1 cellular context compared by ENCODE assay signal in genomic region chr9:92686954-92687353, GRCh38.
TF ChIP-seq lines count a peak whose summit lies in the region.

No MANE protein-coding gene starts in this region.

TF ChIP-seq in GM12878, 131 proteins besides CTCF, POLR2A, EP300 and RAD21:
- TF ChIP-seq PBX3 (IDR thresholded peaks at IDR 0.05; ENCODE audit: insufficient replicate concordance, low read depth, low read length) = no peak
- TF ChIP-seq ZNF24 (IDR thresholded peaks at IDR 0.05) = no peak
- no peak for TF ChIP-seq HSF1 (IDR thresholded peaks at IDR 0.05; ENCODE audit: low read depth, low read length)
- no peak for TF ChIP-seq NKRF (conservative IDR thresholded peaks at IDR 0.05)
- TF ChIP-seq IRF5 (IDR thresholded peaks at IDR 0.05; ENCODE audit: borderline replicate concordance) = no peak
- no peak for TF ChIP-seq IKZF1 (conservative IDR thresholded peaks at IDR 0.05)
- TF ChIP-seq RELB (IDR thresholded peaks at IDR 0.05; ENCODE audit: low read depth) = no peak
- TF ChIP-seq ZBTB40 (IDR thresholded peaks at IDR 0.05; ENCODE audit: borderline replicate concordance) = no peak
- no peak for TF ChIP-seq ZNF217 (IDR thresholded peaks at IDR 0.05)
- no peak for TF ChIP-seq SMAD1 (IDR thresholded peaks at IDR 0.05; ENCODE audit: low read depth, partially characterized antibody)
- TF ChIP-seq E2F8 (IDR thresholded peaks at IDR 0.05; ENCODE audit: low read depth, partially characterized antibody) = no peak
- no peak for TF ChIP-seq SMAD5 (IDR thresholded peaks at IDR 0.05; ENCODE audit: low read depth)
- TF ChIP-seq PML (IDR thresholded peaks at IDR 0.05; ENCODE audit: low read length) = no peak
- TF ChIP-seq CUX1 (IDR thresholded peaks at IDR 0.05; ENCODE audit: insufficient replicate concordance, low read depth, low read length) = no peak
TF ChIP-seq in GM12878: peak in this region for 0.
